ENCODE assay signal across 17 cellular contexts in the genomic region with DNA sequence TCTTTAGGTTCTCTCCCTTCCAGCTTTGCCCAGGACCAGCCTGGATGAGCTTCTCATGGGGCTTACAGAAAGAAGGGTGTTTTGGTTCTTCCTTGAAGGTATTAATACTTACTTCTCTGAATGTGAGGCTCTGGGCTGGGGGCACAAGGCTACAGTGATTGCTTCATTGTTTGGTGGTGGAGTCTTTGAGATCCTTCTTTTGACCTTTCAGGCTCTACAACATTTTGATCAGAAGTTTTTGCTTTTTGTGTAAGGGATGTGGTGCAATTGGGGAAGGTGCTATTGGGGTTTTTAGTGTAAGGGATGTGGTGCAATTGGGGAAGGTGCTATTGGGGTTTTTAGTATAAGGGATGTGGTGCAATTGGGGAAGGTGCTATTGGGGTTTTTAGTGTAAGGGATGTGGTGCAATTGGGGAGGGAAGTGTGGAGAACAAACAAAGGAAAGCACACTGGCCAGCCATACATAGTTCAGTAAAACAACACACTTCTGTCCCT.
DNase-seq lines count a peak whose midpoint lies in the region; ATAC-seq and TF ChIP-seq lines count a peak whose summit lies in the region.
"Had no signal": no experiment of that assay in that cellular context is flagged by ENCODE, and none has a peak within 500 bp of the region (broad histone marks: within the 10 kb centered on the region; RNA-seq: fewer than 3 reads in every experiment).

No MANE protein-coding gene starts in this region.

- H4K20me1 ChIP-seq in PC-9 (ENCODE audit: insufficient read depth), result no peaks in the 10 kb centered on the region

- H3K4me1 ChIP-seq in mucosa of descending colon (ENCODE audit: low read depth) (no peaks in the 10 kb centered on the region), PC-9 (replicated peaks; ENCODE audit: insufficient read depth) (no peaks in the 10 kb centered on the region)
- H3K4me1 ChIP-seq: transverse colon had no signal

- CTCF ChIA-PET in activated CD4-positive, alpha-beta memory T cell treated with anti-CD3 and anti-CD28 coated beads, Interleukin-2, amount 10 ng/mL, durations not matched to agents 7 days and 5 days (lab: Charles Lee), result no interaction called here
- CTCF ChIA-PET in PC-9 (lab: Charles Lee), result no interaction called here

- H3K27ac Mint-ChIP-seq in activated CD4-positive, alpha-beta memory T cell treated with anti-CD3 and anti-CD28 coated beads, Interleukin-2, amount 10 ng/mL, durations not matched to agents 7 days and 5 days, result peak overlapping the region; percentile 91

- H3K79me2 ChIP-seq in PC-9 (ENCODE audit: low read depth), result no peaks in the 10 kb centered on the region
- H3K79me2 ChIP-seq: hepatocyte had no signal

- H3K4me1 Mint-ChIP-seq in activated CD4-positive, alpha-beta memory T cell treated with anti-CD3 and anti-CD28 coated beads, Interleukin-2, amount 10 ng/mL, durations not matched to agents 7 days and 5 days, result peaks cover 40% of the 10 kb centered on the region

- no TSS peak for BruUV-seq in PC-9 (replicated peaks; lab: Mats Ljungman, UMichigan)

- H3K4me3 Mint-ChIP-seq in activated CD4-positive, alpha-beta memory T cell treated with anti-CD3 and anti-CD28 coated beads, Interleukin-2, amount 10 ng/mL, durations not matched to agents 7 days and 5 days, result peak overlapping the region; percentile 35

- POLR2A ChIA-PET in activated CD4-positive, alpha-beta memory T cell treated with anti-CD3 and anti-CD28 coated beads, Interleukin-2, amount 10 ng/mL, durations not matched to agents 7 days and 5 days (lab: Charles Lee), result interaction anchor here (1.0 to 4.2 kb wide), 10 partner anchors 9 to 263 kb away, joined by 3 to 30 read pairs (median 5); a partner anchor contains a TSS
- POLR2A ChIA-PET in PC-9 (lab: Charles Lee; ENCODE audit: unreplicated experiment), result no interaction called here

- peaks cover 6% of the 10 kb centered on the region for H3K36me3 Mint-ChIP-seq in activated CD4-positive, alpha-beta memory T cell treated with anti-CD3 and anti-CD28 coated beads, Interleukin-2, amount 10 ng/mL, durations not matched to agents 7 days and 5 days (ENCODE audit: low read depth)

- no peaks in the 10 kb centered on the region for H3F3A ChIP-seq in PC-9 (ENCODE audit: insufficient read depth, low read depth)

- H3K36me3 ChIP-seq in mucosa of descending colon (ENCODE audit: low read depth) (no peaks in the 10 kb centered on the region), PC-9 (ENCODE audit: low read depth) (no peaks in the 10 kb centered on the region)
- H3K36me3 ChIP-seq: cardiac muscle cell, transverse colon had no signal

- no peak overlapping the region for H3K4me3 ChIP-seq in HL-60 (replicated peaks; ENCODE audit: insufficient read depth, low read length)
- H3K4me3 ChIP-seq in mucosa of descending colon, result no peak overlapping the region
- no peak overlapping the region for H3K4me3 ChIP-seq in PC-9
- H3K4me3 ChIP-seq: cardiac muscle cell, hepatocyte, transverse colon had no signal

- DNase-seq in NK-92 treated with Interleukin-12 subunit alpha and Interleukin-12 subunit beta, amount 100 ng/mL, for 24 hours (lab: John Stamatoyannopoulos, UW), result peak; percentile 51
- DNase-seq in NK-92 (lab: John Stamatoyannopoulos, UW; ENCODE audit: unreplicated experiment), result no peak
- DNase-seq in HL-60 (ENCODE audit: low read depth in 1 of 2, low spot score in 1 of 2), result peak; percentile 89 to 91
- DNase-seq in activated CD4-positive, alpha-beta memory T cell treated with anti-CD3 and anti-CD28 coated beads, Interleukin-2, amount 10 ng/mL, durations not matched to agents 7 days and 5 days, result peak; percentile 60
- DNase-seq in mucosa of descending colon, result peak in 1 of 3 donors; percentile 19
- DNase-seq in mucosa of gallbladder (ENCODE audit: low spot score), result no peak
- DNase-seq in AG08395 (ENCODE audit: low spot score), result no peak
- no peak for DNase-seq in PC-9
- DNase-seq: 8988T; C1 segment of cervical spinal cord; DMS79; effector memory CD4-positive, alpha-beta T cell; NCI-H187 treated with DMSO at 0.1 percent for 48 hours; NCI-H446 treated with DMSO at 0.1 percent for 48 hours; transverse colon had no signal

- H3K9me3 ChIP-seq in mucosa of descending colon (no peaks in the 10 kb centered on the region), PC-9 (ENCODE audit: insufficient read depth, low read depth) (no peaks in the 10 kb centered on the region)
- H3K9me3 ChIP-seq: transverse colon had no signal

- no peaks in the 10 kb centered on the region for H3K27me3 ChIP-seq in HL-60 (ENCODE audit: insufficient read depth, poor library complexity, severe bottlenecking)
- H3K27me3 ChIP-seq in PC-9 (ENCODE audit: insufficient read depth, low read depth), result no peaks in the 10 kb centered on the region
- H3K27me3 ChIP-seq: cardiac muscle cell, hepatocyte, transverse colon had no signal

- H3K4me2 ChIP-seq in PC-9, result no peak overlapping the region
- H3K4me2 ChIP-seq: hepatocyte had no signal

- H3K27ac ChIP-seq in HL-60 (replicated peaks) (peak overlapping the region; percentile 76), PC-9 (no peak overlapping the region)
- H3K27ac ChIP-seq: cardiac muscle cell, hepatocyte, transverse colon had no signal

- H2AFZ ChIP-seq in PC-9, result no peak overlapping the region
- H2AFZ ChIP-seq: hepatocyte had no signal

- no peaks in the 10 kb centered on the region for H3K27me3 Mint-ChIP-seq in activated CD4-positive, alpha-beta memory T cell treated with anti-CD3 and anti-CD28 coated beads, Interleukin-2, amount 10 ng/mL, durations not matched to agents 7 days and 5 days

- peak; percentile 76 for ATAC-seq in mucosa of descending colon

- H3K9me3 Mint-ChIP-seq in activated CD4-positive, alpha-beta memory T cell treated with anti-CD3 and anti-CD28 coated beads, Interleukin-2, amount 10 ng/mL, durations not matched to agents 7 days and 5 days, result no peaks in the 10 kb centered on the region

- intact Hi-C loops in mucosa of descending colon (cut with DNase I, micrococcal nuclease) (no loop called here), PC-9 (cut with micrococcal nuclease; ENCODE audit: unreplicated experiment) (no loop called here)

- H3K9me2 ChIP-seq in PC-9 (ENCODE audit: insufficient read depth), result no peaks in the 10 kb centered on the region

- TF ChIP-seq CTCF in HL-60 (IDR thresholded peaks at IDR 0.05; ENCODE audit: insufficient read depth, low read length) (no peak), mucosa of descending colon (IDR thresholded peaks at IDR 0.05) (no peak), PC-9 (conservative IDR thresholded peaks at IDR 0.05) (no peak)

Comparison
In these comparisons a context has a peak if more than half of its experiments do, and no peak if none do; other contexts are left out.
1. DNase-seq: peak in NK-92 treated with Interleukin-12 subunit alpha and Interleukin-12 subunit beta, amount 100 ng/mL, for 24 hours (single experiment), HL-60 (2 of 2) and activated CD4-positive, alpha-beta memory T cell treated with anti-CD3 and anti-CD28 coated beads, Interleukin-2, amount 10 ng/mL, durations not matched to agents 7 days and 5 days (single experiment); none in NK-92 (single experiment), mucosa of gallbladder (single experiment), AG08395 (single experiment) and PC-9 (0 of 2).